Comparison of ENCODE assay signal across 1 cellular context in the genomic region with DNA sequence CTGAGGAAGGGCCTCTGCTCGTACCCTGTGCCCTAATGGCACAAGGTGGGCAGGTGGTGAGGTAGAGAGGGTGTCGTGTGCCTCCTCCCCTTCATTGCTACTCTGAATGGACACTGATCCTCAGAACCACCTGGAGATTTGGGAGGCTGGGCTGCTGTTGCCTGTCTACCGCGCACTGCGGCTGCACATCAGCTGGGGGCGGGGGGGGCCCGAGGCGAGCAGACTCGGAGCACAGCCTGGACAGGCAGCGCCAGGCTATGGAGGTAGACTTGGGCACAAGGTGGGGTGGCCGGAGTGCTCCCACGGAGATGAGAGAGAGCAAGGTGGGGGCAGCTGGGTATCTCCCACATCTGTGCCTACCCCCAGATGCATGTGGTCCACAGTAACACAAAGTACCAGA.
A peak's percentile ranks its signal among the peaks of the same experiment; 100 is the strongest.
TF ChIP-seq lines count a peak whose summit lies in the region.
"Not testable (repeated sequence)": the region's sequence is repeated elsewhere in the genome, so short reads cannot be mapped to it uniquely, and the experiment has no call there.

No MANE protein-coding gene starts in this region.

TF ChIP-seq in K562, 482 proteins besides CTCF, POLR2A, EP300 and RAD21 (continued from another document):
- 0 out of 2 replicates have a peak, but pooled peaks have one; percentile 21 for TF ChIP-seq ZNF740 (CRISPR knock-in tag; IDR thresholded peaks at IDR 0.05)
- TF ChIP-seq ZNF740 (tag; IDR thresholded peaks at IDR 0.05) = not testable (repeated sequence)
